8 cellular contexts compared by ENCODE assay signal in genomic region chr4:7844247-7844991, GRCh38.
A peak's percentile ranks its signal among the peaks of the same experiment; 100 is the strongest.
DNase-seq lines count a peak whose midpoint lies in the region; ATAC-seq, FAIRE-seq and TF ChIP-seq lines count a peak whose summit lies in the region.

No MANE protein-coding gene starts in this region.

- H3K9me1 ChIP-seq in K562 (ENCODE audit: control insufficient read depth, insufficient read depth, low read length), result no peaks in the 10 kb centered on the region

- H3K4me1 ChIP-seq in K562 (replicated peaks in 1 of 2; ENCODE audit: control insufficient read depth in 2 of 2, insufficient read depth in 2 of 2, low read length in 2 of 2), result no peaks in the 10 kb centered on the region

- intact Hi-C loops in K562 (cut with micrococcal nuclease), result loop anchor here (5.0 kb wide), 1 partner anchor 42 kb away; no protein-coding TSS in a partner anchor

- peak in 1 of 2 experiments; percentile 48; a peak in 3 of 4 replicates for TF ChIP-seq RAD21 in K562 (CRISPR knock-in tag; conservative IDR thresholded peaks at IDR 0.05 in 1 of 2, IDR thresholded peaks at IDR 0.05 in 1 of 2)

- FAIRE-seq in HTR-8/SVneo (lab: Jason Lieb, UNC) (peak; percentile 85), K562 (lab: Jason Lieb, UNC) (peak; percentile 69)

- H2AFZ ChIP-seq in K562 (ENCODE audit: low read depth, low read length), result no peak overlapping the region

- POLR2A ChIA-PET in K562 (lab: Yijun Ruan, JAX), result interaction anchor here (0.6 kb wide), 2 partner anchors 50 to 398 kb away, joined by 3 to 4 read pairs; no protein-coding TSS in a partner anchor

- DNase-seq in NK-92 treated with Interleukin-12 subunit alpha and Interleukin-12 subunit beta, amount 100 ng/mL, for 24 hours (lab: John Stamatoyannopoulos, UW), result peak; percentile 58
- DNase-seq in NK-92 (lab: John Stamatoyannopoulos, UW; ENCODE audit: unreplicated experiment), result no peak
- peak; percentile 71 for DNase-seq in HTR-8/SVneo (ENCODE audit: insufficient read length, low spot score)
- peak; percentile 71 for DNase-seq in T1000 (lab: John Stamatoyannopoulos, UW)
- peak; percentile 50 to 66 (median 62) for DNase-seq in K562 (ENCODE audit: extremely low read depth in 1 of 4, low spot score in 3 of 4)
- DNase-seq in iris pigment epithelial cell (ENCODE audit: low read depth), result peak; percentile 96
- peak; percentile 47 to 51 for DNase-seq in stimulated activated CD4-positive, alpha-beta T cell treated with anti-CD3 and anti-CD28 coated beads, Interleukin-1b, Interleukin-23, amount 100 ng/mL, for 1 hour (ENCODE audit: low read depth in 2 of 2)

- CTCF ChIA-PET in K562 (lab: Yijun Ruan, JAX; ENCODE audit: low intra/inter-chr PET ratio), result interaction anchor here (1.9 kb wide), 1 partner anchor 143 kb away, joined by 5 read pairs; no protein-coding TSS in a partner anchor

- peak; percentile 64 to 74 (median 67) for TF ChIP-seq CTCF in K562 (IDR thresholded peaks at IDR 0.05 in 2 of 3, conservative IDR thresholded peaks at IDR 0.05 in 1 of 3; ENCODE audit: insufficient read depth in 2 of 3, low read depth in 1 of 3, low read length in 3 of 3)

- WGBS in K562 (ENCODE audit: insufficient coverage, low coverage, missing lambda C conversion rate), result 12% methylated on average over 18 of the region's 19 CpGs

- no peaks in the 10 kb centered on the region for H4K20me1 ChIP-seq in K562 (replicated peaks; ENCODE audit: control insufficient read depth, insufficient read depth, low read length)

- peak; percentile 95 for ATAC-seq in K562
- ATAC-seq in HG03469 (IDR thresholded peaks at IDR 0.05; ENCODE audit: unreplicated experiment), result no peak

- H3K9ac ChIP-seq in K562 (ENCODE audit: insufficient read depth in 1 of 2, low read depth in 2 of 2, low read length in 2 of 2), result no peak overlapping the region

- H3K27ac ChIP-seq in K562 (ENCODE audit: extremely low read depth, low read depth, low read length), result no peak overlapping the region

- no peak for TF ChIP-seq EP300 in K562 (IDR thresholded peaks at IDR 0.05; ENCODE audit: low read length)

- TF ChIP-seq POLR2A in K562 (conservative IDR thresholded peaks at IDR 0.05), result no peak

- no peak overlapping the region for H3K4me3 ChIP-seq in K562

- H3K4me2 ChIP-seq in K562 (ENCODE audit: insufficient read depth, low read length), result no peak overlapping the region

- BruUV-seq in K562 (replicated peaks; lab: Mats Ljungman, UMichigan), result no TSS peak

- no peaks in the 10 kb centered on the region for H3K79me2 ChIP-seq in K562 (ENCODE audit: control insufficient read depth, insufficient read depth, low read length)

- peaks cover 3 to 34% of the 10 kb centered on the region in 2 experiments; a peak in 4 of 5 replicates for H3K27me3 ChIP-seq in K562 (ENCODE audit: control insufficient read depth in 2 of 2, insufficient read depth in 2 of 2, low read length in 2 of 2)

- no peaks in the 10 kb centered on the region for H3K9me3 ChIP-seq in K562 (replicated peaks; ENCODE audit: control insufficient read depth, insufficient read depth, low read depth, low read length)

- in situ Hi-C loops in K562 (cut with MboI), result no loop called here

- no peaks in the 10 kb centered on the region for H3K36me3 ChIP-seq in K562 (ENCODE audit: control insufficient read depth, insufficient read depth, low read length)

TF ChIP-seq in K562, 482 proteins besides CTCF, POLR2A, EP300 and RAD21 (continues in another document):
- TF ChIP-seq ELK3 (CRISPR knock-in tag; IDR thresholded peaks at IDR 0.05), result no peak
- TF ChIP-seq CREB5 (CRISPR knock-in tag; IDR thresholded peaks at IDR 0.05), result no peak
- no peak for TF ChIP-seq CTBP1 (IDR thresholded peaks at IDR 0.05; ENCODE audit: borderline replicate concordance)
- TF ChIP-seq ILK (tag; IDR thresholded peaks at IDR 0.05; ENCODE audit: borderline replicate concordance, low read depth), result no peak
- no peak for TF ChIP-seq NCOA4 (IDR thresholded peaks at IDR 0.05; ENCODE audit: partially characterized antibody)
- no peak for TF ChIP-seq ZNF77 (CRISPR knock-in tag; IDR thresholded peaks at IDR 0.05)
- TF ChIP-seq ATF3 (IDR thresholded peaks at IDR 0.05), result no peak
- no peak for TF ChIP-seq ATF3 (CRISPR knock-in tag; conservative IDR thresholded peaks at IDR 0.05)
- TF ChIP-seq ARID3A (IDR thresholded peaks at IDR 0.05; ENCODE audit: borderline replicate concordance, low read depth, low read length), result no peak
- no peak for TF ChIP-seq BACH1 (tag; IDR thresholded peaks at IDR 0.05)
- 0 out of 2 replicates have a peak, but pooled peaks have one; percentile 34 for TF ChIP-seq ZNF12 (CRISPR knock-in tag; IDR thresholded peaks at IDR 0.05)
- TF ChIP-seq SMARCA4 (IDR thresholded peaks at IDR 0.05), result no peak
- no peak for TF ChIP-seq GTF2B (IDR thresholded peaks at IDR 0.05; ENCODE audit: extremely low read depth, insufficient read length)
- TF ChIP-seq CBX5 (IDR thresholded peaks at IDR 0.05; ENCODE audit: borderline replicate concordance, low read depth), result no peak
- no peak for TF ChIP-seq NELFE (IDR thresholded peaks at IDR 0.05; ENCODE audit: insufficient read depth, insufficient read length)
- no peak for TF ChIP-seq PREB (CRISPR knock-in tag; IDR thresholded peaks at IDR 0.05)
- TF ChIP-seq DLX4 (CRISPR knock-in tag; IDR thresholded peaks at IDR 0.05), result no peak
- no peak for TF ChIP-seq TAF1 (IDR thresholded peaks at IDR 0.05; ENCODE audit: control insufficient read depth, extremely low read depth, insufficient read depth, low read length, severe bottlenecking)
